Comparison of ENCODE assay signal across 8 cellular contexts in genomic region chr2:237512774-237513466, GRCh38. TPM values are rescaled to one million over a fixed set of nuclear protein-coding genes. Genes with fewer than 3 reads are reported as not detected.
DNase-seq lines count a peak whose midpoint lies in the region; ATAC-seq and TF ChIP-seq lines count a peak whose summit lies in the region.

No MANE protein-coding gene starts in this region.

- H3K9ac ChIP-seq in DND-41 (ENCODE audit: low read depth, low read length) = no peak overlapping the region

- H3K36me3 ChIP-seq in DND-41 (ENCODE audit: insufficient read depth, low read length) (no peaks in the 10 kb centered on the region), lung (ENCODE audit: control insufficient read depth in 2 of 2, insufficient read depth in 2 of 2, low read length in 2 of 2) (peaks cover 0 to 8% of the 10 kb centered on the region in 2 donors)

- TF ChIP-seq CTCF in DND-41 (IDR thresholded peaks at IDR 0.05; ENCODE audit: borderline replicate concordance, extremely low read depth, low read length, poor library complexity, severe bottlenecking) = peak; percentile 87
- peak; percentile 92 for TF ChIP-seq CTCF in lung (IDR thresholded peaks at IDR 0.05; ENCODE audit: control extremely low read depth, extremely low read depth)

- no peaks in the 10 kb centered on the region for H4K20me1 ChIP-seq in DND-41 (ENCODE audit: insufficient read depth, low read length)

- no peaks in the 10 kb centered on the region for H3K9me3 ChIP-seq in DND-41 (ENCODE audit: insufficient read depth, low read length, severe bottlenecking)
- no peaks in the 10 kb centered on the region for H3K9me3 ChIP-seq in lung (ENCODE audit: control insufficient read depth in 2 of 2, insufficient read depth in 1 of 2, low read length in 1 of 2)

- 33 to 40% methylated on average over 14 of the region's 14 CpGs for WGBS in lung, 2 donors

- ATAC-seq in DND-41 (ENCODE audit: insufficient read depth, low read depth) (peak; percentile 95), lung (ENCODE audit: insufficient read depth, low FRiP score) (peak; percentile 49), HG03045 (IDR thresholded peaks at IDR 0.05; ENCODE audit: unreplicated experiment) (no peak)

- H3K4me2 ChIP-seq in DND-41 (ENCODE audit: insufficient read depth, low read length) = no peak overlapping the region

- no peak overlapping the region for H2AFZ ChIP-seq in DND-41 (ENCODE audit: low read depth, low read length)

- no peak overlapping the region for H3K4me3 ChIP-seq in DND-41 (ENCODE audit: low read depth in 1 of 2, low read length in 2 of 2)
- no peak overlapping the region for H3K4me3 ChIP-seq in lung

- H3K27ac ChIP-seq in DND-41 (ENCODE audit: low read length) = no peak overlapping the region
- peak overlapping the region in 1 of 2 donors; percentile 52 for H3K27ac ChIP-seq in lung (ENCODE audit: low read depth in 1 of 2, low read length in 1 of 2)

- no peaks in the 10 kb centered on the region for H3K79me2 ChIP-seq in DND-41 (ENCODE audit: insufficient read depth, low read length)

- H3K4me1 ChIP-seq in DND-41 (ENCODE audit: insufficient read depth, low read length) (no peaks in the 10 kb centered on the region), lung (ENCODE audit: control insufficient read depth in 2 of 2, insufficient read depth in 2 of 2, low read length in 2 of 2) (peaks cover 0 to 17% of the 10 kb centered on the region in 2 donors)

- DNase-seq in DND-41 (peak; percentile 81), HK-2 (ENCODE audit: unreplicated experiment) (peak; percentile 83), NCI-H774 (lab: John Stamatoyannopoulos, UW) (peak; percentile 57), ecto neural progenitor cell (ENCODE audit: low spot score) (peak; percentile 87), lung (ENCODE audit: low spot score) (peak; percentile 86)
- DNase-seq in activated CD4-positive, alpha-beta T cell treated with anti-CD3 and anti-CD28 coated beads, Interleukin-2, amount 50 U/mL, for 4 hours = peak; percentile 76
- DNase-seq in stimulated activated CD4-positive, alpha-beta T cell treated with anti-CD3 and anti-CD28 coated beads, TNF-alpha, amount 100 ng/mL, for 4 hours (ENCODE audit: low read depth in 3 of 3) = peak; percentile 57 to 68 (median 61)

- no peaks in the 10 kb centered on the region for H3K27me3 ChIP-seq in DND-41 (ENCODE audit: insufficient read depth, low read length, poor library complexity)
- no peaks in the 10 kb centered on the region for H3K27me3 ChIP-seq in lung (ENCODE audit: control insufficient read depth, insufficient read depth)

RNA-seq across cellular contexts. Expression of gene MLPH, which starts 25.9 kb away (rescaled TPM):
- 100 to 1,000 TPM; 154 to 295 TPM for total RNA-seq in lung
- polyA plus RNA-seq in lung = 100 to 1,000 TPM in 1 of 2 donors, 10 to 100 TPM in 1; 71.0 to 230 TPM

RNA-seq across cellular contexts. Expression of gene PRLH, which starts 53.5 kb away (rescaled TPM):
- not detected for total RNA-seq in lung
- not detected for polyA plus RNA-seq in lung
